ENCODE assay signal across 10 cellular contexts in the genomic region with DNA sequence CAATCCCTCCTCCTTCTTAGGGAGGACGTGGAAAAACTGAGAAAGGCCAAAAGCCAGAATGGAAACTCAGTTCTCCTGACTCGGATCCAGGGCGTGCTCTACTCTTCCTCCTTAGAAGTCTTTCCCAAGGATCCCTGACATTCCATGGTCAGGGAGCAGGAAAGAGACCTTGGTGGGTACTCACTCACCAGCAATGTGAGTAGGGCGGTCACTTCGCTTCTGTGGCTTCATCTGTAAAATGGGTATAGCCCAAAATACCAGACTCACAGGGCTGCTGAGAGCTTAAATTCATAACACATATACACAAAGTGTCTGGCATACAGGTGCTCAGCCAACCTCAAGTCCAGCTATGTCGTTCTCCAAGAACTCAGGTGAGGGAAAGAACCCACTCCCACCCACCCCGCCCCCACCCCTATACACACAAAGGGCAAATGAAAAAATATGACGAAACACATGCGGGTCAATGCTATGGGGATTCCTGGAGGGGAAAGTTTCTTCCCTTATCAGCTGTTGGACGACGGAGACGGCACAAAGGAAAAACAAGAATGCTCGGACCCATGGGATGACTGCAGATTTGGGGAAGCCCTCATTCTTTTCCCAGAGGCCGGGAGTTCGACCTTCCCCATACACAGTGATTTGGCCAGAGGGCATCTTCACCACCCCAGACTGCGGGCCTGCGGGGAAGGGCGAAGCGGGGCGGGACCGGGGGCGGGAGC. TPM values are rescaled to one million over a fixed set of nuclear protein-coding genes. Genes with fewer than 3 reads are reported as not detected.
A peak's percentile ranks its signal among the peaks of the same experiment; 100 is the strongest.
DNase-seq lines count a peak whose midpoint lies in the region; TF ChIP-seq lines count a peak whose summit lies in the region.
"Had no signal": no experiment of that assay in that cellular context is flagged by ENCODE, and none has a peak within 500 bp of the region (broad histone marks: within the 10 kb centered on the region; RNA-seq: fewer than 3 reads in every experiment).

No MANE protein-coding gene starts in this region.

- TF ChIP-seq POLR2A in suprapubic skin (IDR thresholded peaks at IDR 0.05) = no peak

- H3K27ac ChIP-seq in suprapubic skin = no peak overlapping the region

- peaks cover 38% of the 10 kb centered on the region for H3K4me1 ChIP-seq in suprapubic skin

- no peak for TF ChIP-seq CTCF in suprapubic skin (IDR thresholded peaks at IDR 0.05)

- peak overlapping the region; percentile 60 for H3K4me3 ChIP-seq in suprapubic skin

- peak overlapping the region; percentile 65 for H3K27ac Mint-ChIP-seq in activated CD4-positive, alpha-beta T cell treated with anti-CD3 and anti-CD28 coated beads, Interleukin-2, amount 10 ng/mL, durations not matched to agents 24 days and 14 days
- no peak overlapping the region for H3K27ac Mint-ChIP-seq in activated T-helper 2 cell treated with anti-CD3 and anti-CD28 coated beads, Interferon-gamma antibody, Interleukin-2, Interleukin-4, amounts not matched to agents 10 μg/mL and 5 μg/mL and 100 μg/mL, durations not matched to agents 14 hours and 24 hours and 36 hours
- H3K27ac Mint-ChIP-seq in immature natural killer cell = peak overlapping the region in 3 of 6 donors; percentile 28 to 85 (median 68)

- H3K36me3 Mint-ChIP-seq in activated CD4-positive, alpha-beta T cell treated with anti-CD3 and anti-CD28 coated beads, Interleukin-2, amount 10 ng/mL, durations not matched to agents 24 days and 14 days (ENCODE audit: low read depth) = peaks cover 14% of the 10 kb centered on the region
- peaks cover 12% of the 10 kb centered on the region for H3K36me3 Mint-ChIP-seq in activated T-helper 2 cell treated with anti-CD3 and anti-CD28 coated beads, Interferon-gamma antibody, Interleukin-2, Interleukin-4, amounts not matched to agents 10 μg/mL and 5 μg/mL and 100 μg/mL, durations not matched to agents 14 hours and 24 hours and 36 hours (ENCODE audit: low read depth)
- H3K36me3 Mint-ChIP-seq in immature natural killer cell = peaks cover 0 to 9% (median 0%) of the 10 kb centered on the region in 3 donors

- peaks cover 13% of the 10 kb centered on the region for H3K4me1 Mint-ChIP-seq in activated CD4-positive, alpha-beta T cell treated with anti-CD3 and anti-CD28 coated beads, Interleukin-2, amount 10 ng/mL, durations not matched to agents 24 days and 14 days
- H3K4me1 Mint-ChIP-seq in activated T-helper 2 cell treated with anti-CD3 and anti-CD28 coated beads, Interferon-gamma antibody, Interleukin-2, Interleukin-4, amounts not matched to agents 10 μg/mL and 5 μg/mL and 100 μg/mL, durations not matched to agents 14 hours and 24 hours and 36 hours (ENCODE audit: low read depth) = peaks cover 10% of the 10 kb centered on the region
- peaks cover 16 to 17% of the 10 kb centered on the region in 2 donors for H3K4me1 Mint-ChIP-seq in immature natural killer cell

- WGBS in suprapubic skin = 43% methylated on average over 13 of the region's 22 CpGs

- no peak for TF ChIP-seq EP300 in suprapubic skin (IDR thresholded peaks at IDR 0.05)

- peak overlapping the region; percentile 90 for H3K4me3 Mint-ChIP-seq in activated CD4-positive, alpha-beta T cell treated with anti-CD3 and anti-CD28 coated beads, Interleukin-2, amount 10 ng/mL, durations not matched to agents 24 days and 14 days
- H3K4me3 Mint-ChIP-seq in activated T-helper 2 cell treated with anti-CD3 and anti-CD28 coated beads, Interferon-gamma antibody, Interleukin-2, Interleukin-4, amounts not matched to agents 10 μg/mL and 5 μg/mL and 100 μg/mL, durations not matched to agents 14 hours and 24 hours and 36 hours (ENCODE audit: low read depth) = peak overlapping the region; percentile 68
- peak overlapping the region; percentile 74 to 88 (median 79) for H3K4me3 Mint-ChIP-seq in immature natural killer cell

- H3K9me3 ChIP-seq in suprapubic skin = no peaks in the 10 kb centered on the region

- intact Hi-C loops in activated CD4-positive, alpha-beta T cell treated with anti-CD3 and anti-CD28 coated beads, Interleukin-2, amount 10 ng/mL, durations not matched to agents 24 days and 14 days (cut with micrococcal nuclease) = no loop called here
- intact Hi-C loops in activated T-helper 2 cell treated with anti-CD3 and anti-CD28 coated beads, Interferon-gamma antibody, Interleukin-2, Interleukin-4, amounts not matched to agents 10 μg/mL and 5 μg/mL and 100 μg/mL, durations not matched to agents 14 hours and 24 hours and 36 hours (cut with micrococcal nuclease) = loop anchor here (2.0 kb wide), 1 partner anchor 148 kb away; no protein-coding TSS in a partner anchor

- no peaks in the 10 kb centered on the region for H3K9me3 Mint-ChIP-seq in activated CD4-positive, alpha-beta T cell treated with anti-CD3 and anti-CD28 coated beads, Interleukin-2, amount 10 ng/mL, durations not matched to agents 24 days and 14 days
- no peaks in the 10 kb centered on the region for H3K9me3 Mint-ChIP-seq in activated T-helper 2 cell treated with anti-CD3 and anti-CD28 coated beads, Interferon-gamma antibody, Interleukin-2, Interleukin-4, amounts not matched to agents 10 μg/mL and 5 μg/mL and 100 μg/mL, durations not matched to agents 14 hours and 24 hours and 36 hours
- no peaks in the 10 kb centered on the region for H3K9me3 Mint-ChIP-seq in immature natural killer cell

- no peaks in the 10 kb centered on the region for H3K27me3 Mint-ChIP-seq in activated CD4-positive, alpha-beta T cell treated with anti-CD3 and anti-CD28 coated beads, Interleukin-2, amount 10 ng/mL, durations not matched to agents 24 days and 14 days
- no peaks in the 10 kb centered on the region for H3K27me3 Mint-ChIP-seq in activated T-helper 2 cell treated with anti-CD3 and anti-CD28 coated beads, Interferon-gamma antibody, Interleukin-2, Interleukin-4, amounts not matched to agents 10 μg/mL and 5 μg/mL and 100 μg/mL, durations not matched to agents 14 hours and 24 hours and 36 hours (ENCODE audit: low read depth)
- peaks cover 0 to 7% (median 3%) of the 10 kb centered on the region in 3 donors for H3K27me3 Mint-ChIP-seq in immature natural killer cell (ENCODE audit: low read depth in 3 of 3)

- H3K36me3 ChIP-seq in suprapubic skin = peaks cover 3% of the 10 kb centered on the region

- no peak for DNase-seq in activated CD4-positive, alpha-beta T cell treated with anti-CD3 and anti-CD28 coated beads, Interleukin-2, amount 10 ng/mL, durations not matched to agents 24 days and 14 days
- DNase-seq in activated CD4-positive, alpha-beta T cell treated with anti-CD3 and anti-CD28 coated beads for 48 hours = no peak
- no peak for DNase-seq in activated T-helper 2 cell treated with anti-CD3 and anti-CD28 coated beads, Interferon-gamma antibody, Interleukin-2, Interleukin-4, amounts not matched to agents 10 μg/mL and 5 μg/mL and 100 μg/mL, durations not matched to agents 14 hours and 24 hours and 36 hours (ENCODE audit: low spot score)
- no peak for DNase-seq in immature natural killer cell
- DNase-seq in suprapubic skin (ENCODE audit: low spot score in 2 of 2) = no peak
- no peak for DNase-seq in NCI-H128 (lab: John Stamatoyannopoulos, UW; ENCODE audit: unreplicated experiment)
- DNase-seq in NCI-H2196 (lab: John Stamatoyannopoulos, UW; ENCODE audit: unreplicated experiment) = no peak
- no peak for DNase-seq in RPMI8226

- H3K27me3 ChIP-seq in suprapubic skin = no peaks in the 10 kb centered on the region

RNA-seq across cellular contexts. Expression of gene KCTD17, which starts 0.5 kb away (rescaled TPM):
- 63.2 and 66.5 TPM in 2 replicates for total RNA-seq in activated CD4-positive, alpha-beta T cell treated with anti-CD3 and anti-CD28 coated beads, Interleukin-2, amount 10 ng/mL, durations not matched to agents 24 days and 14 days
- total RNA-seq in activated T-helper 2 cell treated with anti-CD3 and anti-CD28 coated beads, Interferon-gamma antibody, Interleukin-2, Interleukin-4, amounts not matched to agents 10 μg/mL and 5 μg/mL and 100 μg/mL, durations not matched to agents 14 hours and 24 hours and 36 hours = 70.4 and 81.9 TPM in 2 replicates
- polyA plus RNA-seq in immature natural killer cell = 10 to 100 TPM; 10.7 to 16.1 (median 14.3) TPM
- total RNA-seq in suprapubic skin = 10 to 100 TPM; 25.0 to 67.0 (median 35.7) TPM

RNA-seq across cellular contexts. Expression of gene MPST, which starts 31.5 kb away (rescaled TPM):
- 21.0 and 21.1 TPM in 2 replicates for total RNA-seq in activated CD4-positive, alpha-beta T cell treated with anti-CD3 and anti-CD28 coated beads, Interleukin-2, amount 10 ng/mL, durations not matched to agents 24 days and 14 days
- 34.9 and 36.3 TPM in 2 replicates for total RNA-seq in activated T-helper 2 cell treated with anti-CD3 and anti-CD28 coated beads, Interferon-gamma antibody, Interleukin-2, Interleukin-4, amounts not matched to agents 10 μg/mL and 5 μg/mL and 100 μg/mL, durations not matched to agents 14 hours and 24 hours and 36 hours
- polyA plus RNA-seq in immature natural killer cell = 10 to 100 TPM; 56.0 to 97.5 (median 59.7) TPM
- total RNA-seq in suprapubic skin = 100 to 1,000 TPM in 3 of 4 donors, 10 to 100 TPM in 1; 99.0 to 171 (median 143) TPM

RNA-seq across cellular contexts. Expression of gene TST, which starts 31.8 kb away (rescaled TPM):
- total RNA-seq in activated CD4-positive, alpha-beta T cell treated with anti-CD3 and anti-CD28 coated beads, Interleukin-2, amount 10 ng/mL, durations not matched to agents 24 days and 14 days = 5.2 and 5.8 TPM in 2 replicates
- total RNA-seq in activated T-helper 2 cell treated with anti-CD3 and anti-CD28 coated beads, Interferon-gamma antibody, Interleukin-2, Interleukin-4, amounts not matched to agents 10 μg/mL and 5 μg/mL and 100 μg/mL, durations not matched to agents 14 hours and 24 hours and 36 hours = 13.3 and 15.2 TPM in 2 replicates
- 10 to 100 TPM in 1 of 3 donors, 1 to 10 TPM in 2; 8.1 to 20.8 (median 8.4) TPM for polyA plus RNA-seq in immature natural killer cell
- 10 to 100 TPM; 23.2 to 56.3 (median 52.4) TPM for total RNA-seq in suprapubic skin

RNA-seq across cellular contexts. Expression of gene TMPRSS6, which starts 58.4 kb away (rescaled TPM):
- 6.8 and 7.1 TPM in 2 replicates for total RNA-seq in activated CD4-positive, alpha-beta T cell treated with anti-CD3 and anti-CD28 coated beads, Interleukin-2, amount 10 ng/mL, durations not matched to agents 24 days and 14 days
- total RNA-seq in activated T-helper 2 cell treated with anti-CD3 and anti-CD28 coated beads, Interferon-gamma antibody, Interleukin-2, Interleukin-4, amounts not matched to agents 10 μg/mL and 5 μg/mL and 100 μg/mL, durations not matched to agents 14 hours and 24 hours and 36 hours = 9.2 and 10.2 TPM in 2 replicates
- polyA plus RNA-seq in immature natural killer cell = under 1 TPM in 2 of 3 donors, not detected in 1; 0.28 to 0.52 TPM
- total RNA-seq in suprapubic skin = 1 to 10 TPM in 2 of 4 donors, under 1 TPM in 2; 0.30 to 3.8 (median 1.0) TPM
- total RNA-seq: H4, RPMI7951 had no signal
